Comparison of ENCODE assay signal across 1 cellular context in genomic region chr10:90919683-90920574, GRCh38.
TF ChIP-seq lines count a peak whose summit lies in the region.

No MANE protein-coding gene starts in this region.

TF ChIP-seq in GM23338, 12 proteins besides CTCF, POLR2A, EP300 and RAD21 (continued from another document):
- TF ChIP-seq REST (IDR thresholded peaks at IDR 0.05; ENCODE audit: unreplicated experiment), result no peak
